In genomic region chr9:86892576-86892975, GRCh38 we compare ENCODE assay signal across 1 cellular context.
TF ChIP-seq lines count a peak whose summit lies in the region.

No MANE protein-coding gene starts in this region.

TF ChIP-seq in HEK293, 187 proteins besides CTCF, POLR2A, EP300 and RAD21:
- TF ChIP-seq ZNF398 (tag by site-specific recombination; IDR thresholded peaks at IDR 0.05) = 0 out of 2 replicates have a peak, but pooled peaks have one; percentile 16
- peak; percentile 33; the same call in 1 of the 2 replicates for TF ChIP-seq ZBTB17 (tag by site-specific recombination; IDR thresholded peaks at IDR 0.05)
- peak; percentile 41; the same call in 1 of the 2 replicates for TF ChIP-seq PRDM1 (tag by site-specific recombination; IDR thresholded peaks at IDR 0.05)
- no peak for TF ChIP-seq ZNF274 (IDR thresholded peaks at IDR 0.05; ENCODE audit: low read length)
- no peak for TF ChIP-seq ZNF274 (tag by site-specific recombination; IDR thresholded peaks at IDR 0.05; ENCODE audit: borderline replicate concordance)
- TF ChIP-seq PATZ1 (tag by site-specific recombination; IDR thresholded peaks at IDR 0.05) = no peak
- 0 out of 2 replicates have a peak, but pooled peaks have one; percentile 42 for TF ChIP-seq ZNF629 (tag by site-specific recombination; IDR thresholded peaks at IDR 0.05)
- no peak for TF ChIP-seq ZNF544 (tag by site-specific recombination; IDR thresholded peaks at IDR 0.05)
- TF ChIP-seq FEZF1 (tag by site-specific recombination; IDR thresholded peaks at IDR 0.05) = peak; percentile 32; the same call in 1 of the 2 replicates
- TF ChIP-seq ZNF148 (tag by site-specific recombination; IDR thresholded peaks at IDR 0.05; ENCODE audit: borderline replicate concordance) = no peak
- no peak for TF ChIP-seq ZNF561 (tag by site-specific recombination; IDR thresholded peaks at IDR 0.05; ENCODE audit: borderline replicate concordance)
- no peak for TF ChIP-seq GLI4 (tag by site-specific recombination; IDR thresholded peaks at IDR 0.05)
- TF ChIP-seq ZBTB1 (tag by site-specific recombination; IDR thresholded peaks at IDR 0.05) = no peak
- TF ChIP-seq ZNF24 (tag by site-specific recombination; IDR thresholded peaks at IDR 0.05) = 0 out of 2 replicates have a peak, but pooled peaks have one; percentile 40
- TF ChIP-seq ZNF513 (tag by site-specific recombination; IDR thresholded peaks at IDR 0.05) = no peak
- TF ChIP-seq KLF10 (tag by site-specific recombination; IDR thresholded peaks at IDR 0.05) = no peak
- TF ChIP-seq ATF2 (tag by site-specific recombination; IDR thresholded peaks at IDR 0.05; ENCODE audit: low read depth) = peak; percentile 81
- TF ChIP-seq ZNF19 (tag by site-specific recombination; IDR thresholded peaks at IDR 0.05; ENCODE audit: low read depth) = no peak
- no peak for TF ChIP-seq ZFP69B (tag by site-specific recombination; IDR thresholded peaks at IDR 0.05)
- TF ChIP-seq ZSCAN18 (tag by site-specific recombination; IDR thresholded peaks at IDR 0.05) = no peak
